In genomic region chr1:201191723-201192477, GRCh38 we compare ENCODE assay signal across 10 cellular contexts. TPM values are rescaled to one million over a fixed set of nuclear protein-coding genes. Genes with fewer than 3 reads are reported as not detected.
DNase-seq lines count a peak whose midpoint lies in the region; ATAC-seq lines count a peak whose summit lies in the region.
"Had no signal": no experiment of that assay in that cellular context is flagged by ENCODE, and none has a peak within 500 bp of the region (broad histone marks: within the 10 kb centered on the region; RNA-seq: fewer than 3 reads in every experiment).

No MANE protein-coding gene starts in this region.

- peak; percentile 81 for DNase-seq in activated CD4-positive, alpha-beta T cell treated with anti-CD3 and anti-CD28 coated beads for 36 hours
- DNase-seq in activated CD4-positive, alpha-beta T cell treated with anti-CD3 and anti-CD28 coated beads, Interleukin-2, amount 50 U/mL, for 1 hour: no peak
- DNase-seq in activated CD8-positive, alpha-beta T cell treated with anti-CD3 and anti-CD28 coated beads, Interleukin-2, amount 10 ng/mL, durations not matched to agents 7 days and 5 days: peak; percentile 24
- peak; percentile 92 for DNase-seq in iris pigment epithelial cell (ENCODE audit: low read depth)
- peak; percentile 22 for DNase-seq in stimulated activated CD8-positive, alpha-beta memory T cell treated with anti-CD3 and anti-CD28 coated beads, Interleukin-7, amount 100 ng/mL, for 24 hours (ENCODE audit: low read depth)
- DNase-seq in GDM1 (lab: John Stamatoyannopoulos, UW): no peak
- DNase-seq: nephron progenitor cell had no signal

- intact Hi-C loops in activated CD4-positive, alpha-beta T cell treated with anti-CD3 and anti-CD28 coated beads for 36 hours (cut with DNase I, micrococcal nuclease): loop anchor here in 1 of 2 experiments (1.0 kb wide), 2 partner anchors 21 to 38 kb away; partner anchors contain the start of gene TMEM9

- CTCF ChIA-PET in activated CD4-positive, alpha-beta T cell treated with anti-CD3 and anti-CD28 coated beads for 36 hours (lab: Charles Lee): interaction anchor here (0.9 kb wide), 1 partner anchor 219 kb away, joined by 3 read pairs; no protein-coding TSS in a partner anchor
- CTCF ChIA-PET in activated CD8-positive, alpha-beta T cell treated with anti-CD3 and anti-CD28 coated beads, Interleukin-2, amount 10 ng/mL, durations not matched to agents 7 days and 5 days (lab: Charles Lee): interaction anchor here (0.7 to 1.3 kb wide), 2 partner anchors 31 to 155 kb away, joined by 3 read pairs; no protein-coding TSS in a partner anchor

- H3K9me3 Mint-ChIP-seq in activated CD4-positive, alpha-beta T cell treated with anti-CD3 and anti-CD28 coated beads for 36 hours (ENCODE audit: low read depth): no peaks in the 10 kb centered on the region
- no peaks in the 10 kb centered on the region for H3K9me3 Mint-ChIP-seq in activated CD8-positive, alpha-beta T cell treated with anti-CD3 and anti-CD28 coated beads, Interleukin-2, amount 10 ng/mL, durations not matched to agents 7 days and 5 days (ENCODE audit: insufficient read depth)
- H3K9me3 Mint-ChIP-seq: nephron progenitor cell had no signal

- H3K27ac Mint-ChIP-seq in activated CD4-positive, alpha-beta T cell treated with anti-CD3 and anti-CD28 coated beads for 36 hours: no peak overlapping the region
- no peak overlapping the region for H3K27ac Mint-ChIP-seq in activated CD8-positive, alpha-beta T cell treated with anti-CD3 and anti-CD28 coated beads, Interleukin-2, amount 10 ng/mL, durations not matched to agents 7 days and 5 days

- peaks cover 4% of the 10 kb centered on the region for H3K4me1 Mint-ChIP-seq in activated CD4-positive, alpha-beta T cell treated with anti-CD3 and anti-CD28 coated beads for 36 hours
- H3K4me1 Mint-ChIP-seq in activated CD8-positive, alpha-beta T cell treated with anti-CD3 and anti-CD28 coated beads, Interleukin-2, amount 10 ng/mL, durations not matched to agents 7 days and 5 days (ENCODE audit: low read depth): peaks cover 2% of the 10 kb centered on the region

- H3K4me3 Mint-ChIP-seq in activated CD4-positive, alpha-beta T cell treated with anti-CD3 and anti-CD28 coated beads for 36 hours: no peak overlapping the region
- H3K4me3 Mint-ChIP-seq in activated CD8-positive, alpha-beta T cell treated with anti-CD3 and anti-CD28 coated beads, Interleukin-2, amount 10 ng/mL, durations not matched to agents 7 days and 5 days: no peak overlapping the region

- peak; percentile 100 for ATAC-seq in activated CD4-positive, alpha-beta T cell treated with anti-CD3 and anti-CD28 coated beads for 36 hours
- ATAC-seq in activated CD8-positive, alpha-beta T cell treated with anti-CD3 and anti-CD28 coated beads, Interleukin-2, amount 10 ng/mL, durations not matched to agents 7 days and 5 days: peak; percentile 30
- no peak for ATAC-seq in HG02938 (IDR thresholded peaks at IDR 0.05; ENCODE audit: unreplicated experiment)
- ATAC-seq in GM19395 (IDR thresholded peaks at IDR 0.05; ENCODE audit: unreplicated experiment): no peak

- H3K36me3 Mint-ChIP-seq in activated CD4-positive, alpha-beta T cell treated with anti-CD3 and anti-CD28 coated beads for 36 hours (ENCODE audit: low read depth): no peaks in the 10 kb centered on the region
- no peaks in the 10 kb centered on the region for H3K36me3 Mint-ChIP-seq in activated CD8-positive, alpha-beta T cell treated with anti-CD3 and anti-CD28 coated beads, Interleukin-2, amount 10 ng/mL, durations not matched to agents 7 days and 5 days (ENCODE audit: low read depth)

- POLR2A ChIA-PET in activated CD4-positive, alpha-beta T cell treated with anti-CD3 and anti-CD28 coated beads for 36 hours (lab: Charles Lee): interaction anchor here (1.7 kb wide), 1 partner anchor 21 kb away, joined by 9 read pairs; no protein-coding TSS in a partner anchor
- POLR2A ChIA-PET in activated CD8-positive, alpha-beta T cell treated with anti-CD3 and anti-CD28 coated beads, Interleukin-2, amount 10 ng/mL, durations not matched to agents 7 days and 5 days (lab: Charles Lee): no interaction called here

- H3K27me3 Mint-ChIP-seq in activated CD4-positive, alpha-beta T cell treated with anti-CD3 and anti-CD28 coated beads for 36 hours: peaks cover 13% of the 10 kb centered on the region
- H3K27me3 Mint-ChIP-seq in activated CD8-positive, alpha-beta T cell treated with anti-CD3 and anti-CD28 coated beads, Interleukin-2, amount 10 ng/mL, durations not matched to agents 7 days and 5 days (ENCODE audit: low read depth): peaks cover 18% of the 10 kb centered on the region

RNA-seq across cellular contexts. Expression of gene IGFN1, which starts 1.3 kb away (rescaled TPM):
- not detected for total RNA-seq in activated CD4-positive, alpha-beta T cell treated with anti-CD3 and anti-CD28 coated beads for 36 hours
- total RNA-seq in activated CD8-positive, alpha-beta T cell treated with anti-CD3 and anti-CD28 coated beads, Interleukin-2, amount 10 ng/mL, durations not matched to agents 7 days and 5 days: not detected
- total RNA-seq: T-helper 2 cell treated with Interferon-gamma antibody and Interleukin-4, amounts not matched to agents 100 ng/mL and 5 ng/mL, for 36 hours had no signal

RNA-seq across cellular contexts. Expression of gene TMEM9, which starts 37.6 kb away (rescaled TPM):
- 10 to 100 TPM; 15.7 to 27.2 TPM for total RNA-seq in activated CD4-positive, alpha-beta T cell treated with anti-CD3 and anti-CD28 coated beads for 36 hours
- total RNA-seq in activated CD8-positive, alpha-beta T cell treated with anti-CD3 and anti-CD28 coated beads, Interleukin-2, amount 10 ng/mL, durations not matched to agents 7 days and 5 days: 10 to 100 TPM; 13.6 to 18.9 TPM

Comparison
In these comparisons a context has a peak if more than half of its experiments do, and no peak if none do; other contexts are left out.
1. DNase-seq: peak in activated CD4-positive, alpha-beta T cell treated with anti-CD3 and anti-CD28 coated beads for 36 hours (single experiment), activated CD8-positive, alpha-beta T cell treated with anti-CD3 and anti-CD28 coated beads, Interleukin-2, amount 10 ng/mL, durations not matched to agents 7 days and 5 days (single experiment), iris pigment epithelial cell (single experiment) and stimulated activated CD8-positive, alpha-beta memory T cell treated with anti-CD3 and anti-CD28 coated beads, Interleukin-7, amount 100 ng/mL, for 24 hours (single experiment); none in activated CD4-positive, alpha-beta T cell treated with anti-CD3 and anti-CD28 coated beads, Interleukin-2, amount 50 U/mL, for 1 hour (single experiment) and GDM1 (single experiment).
2. ATAC-seq: peak in activated CD4-positive, alpha-beta T cell treated with anti-CD3 and anti-CD28 coated beads for 36 hours (single experiment) and activated CD8-positive, alpha-beta T cell treated with anti-CD3 and anti-CD28 coated beads, Interleukin-2, amount 10 ng/mL, durations not matched to agents 7 days and 5 days (single experiment); none in HG02938 (single experiment) and GM19395 (single experiment).